1 cellular context compared by ENCODE assay signal in the genomic region with DNA sequence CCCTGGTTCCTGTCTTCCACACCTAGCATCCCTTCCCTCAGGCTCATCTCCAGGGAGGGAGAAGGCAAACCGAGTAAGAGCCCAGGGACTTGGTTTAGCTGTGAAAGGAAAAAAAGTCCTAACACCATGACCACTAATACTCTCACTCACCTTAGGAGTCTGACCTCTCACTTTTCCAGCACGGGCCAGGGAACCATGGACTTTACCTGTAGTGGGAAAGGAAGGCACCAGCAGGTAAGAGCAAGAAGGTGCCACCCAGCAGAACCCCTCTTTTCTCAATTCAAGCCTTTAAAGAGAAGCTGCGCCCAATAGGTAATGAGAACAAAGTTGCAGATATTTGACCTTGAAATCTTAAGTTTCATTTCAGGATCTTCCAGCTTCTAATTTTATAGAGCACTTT.
TF ChIP-seq lines count a peak whose summit lies in the region.

No MANE protein-coding gene starts in this region.

TF ChIP-seq in endothelial cell of umbilical vein, 7 proteins besides CTCF, POLR2A, EP300 and RAD21:
- TF ChIP-seq, protein P1, sequence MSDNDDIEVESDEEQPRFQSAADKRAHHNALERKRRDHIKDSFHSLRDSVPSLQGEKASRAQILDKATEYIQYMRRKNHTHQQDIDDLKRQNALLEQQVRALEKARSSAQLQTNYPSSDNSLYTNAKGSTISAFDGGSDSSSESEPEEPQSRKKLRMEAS (IDR thresholded peaks at IDR 0.05; ENCODE audit: insufficient read depth, insufficient read length) = no peak
- TF ChIP-seq POLR2AphosphoS5 (IDR thresholded peaks at IDR 0.05; ENCODE audit: insufficient read depth, low read depth, low read length) (no peak), FOS (IDR thresholded peaks at IDR 0.05; ENCODE audit: borderline replicate concordance, insufficient read depth, low read length) (no peak), MYC (IDR thresholded peaks at IDR 0.05; ENCODE audit: low read depth, low read length) (no peak), EZH2 (IDR thresholded peaks at IDR 0.05; ENCODE audit: borderline replicate concordance, low read depth, low read length, severe bottlenecking) (no peak), GATA2 (IDR thresholded peaks at IDR 0.05; ENCODE audit: insufficient read depth, insufficient read length, low read depth, low read length) (no peak), JUN (IDR thresholded peaks at IDR 0.05; ENCODE audit: borderline replicate concordance, insufficient read depth, insufficient read length, low read depth) (no peak)
TF ChIP-seq in endothelial cell of umbilical vein: peak in this region for 0.
